Comparison of ENCODE assay signal across 27 cellular contexts in the genomic region with DNA sequence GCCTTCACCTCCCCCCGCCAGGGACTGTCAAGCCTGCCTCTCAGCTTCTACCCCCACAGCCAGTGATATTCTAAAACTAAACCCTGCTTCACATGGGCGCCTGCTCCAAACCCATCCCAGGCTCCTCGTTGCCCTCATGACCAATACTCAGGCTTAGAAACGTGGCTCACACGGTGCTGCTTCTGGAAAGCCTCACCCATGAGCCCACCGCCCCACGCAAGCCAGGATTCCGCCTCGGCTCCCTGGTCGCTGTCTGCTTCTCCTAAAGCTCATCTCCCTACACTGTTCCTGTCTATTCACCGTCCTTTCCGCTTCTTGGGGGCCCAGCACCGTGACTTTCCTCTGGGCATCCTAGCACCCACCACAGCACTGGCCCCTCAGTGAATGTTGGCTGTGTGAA.
"Had no signal": no experiment of that assay in that cellular context is flagged by ENCODE, and none has a peak within 500 bp of the region (broad histone marks: within the 10 kb centered on the region; RNA-seq: fewer than 3 reads in every experiment).

No MANE protein-coding gene starts in this region.

- H3K36me3 Mint-ChIP-seq: stimulated activated memory B cell treated with anti-CD40 and anti-IgM and Interleukin-4, amounts not matched to agents 10 μg/mL and 1 μg/mL and 100 μg/mL, for 72 hours had no signal

- H3K4me1 ChIP-seq: left lung, right atrium auricular region, right lobe of liver, thyroid gland, transverse colon, upper lobe of right lung had no signal

- H3K9me3 ChIP-seq: right atrium auricular region, right lobe of liver, thyroid gland, transverse colon, upper lobe of right lung had no signal

- H3K27me3 Mint-ChIP-seq: progenitor cell of endocrine pancreas; stimulated activated memory B cell treated with anti-CD40 and anti-IgM and Interleukin-4, amounts not matched to agents 10 μg/mL and 1 μg/mL and 100 μg/mL, for 72 hours had no signal

- H3K27me3 ChIP-seq: left lung, ovary, right atrium auricular region, right lobe of liver, thyroid gland, transverse colon, upper lobe of right lung had no signal

- H3K27ac Mint-ChIP-seq: immature natural killer cell; nephron; progenitor cell of endocrine pancreas; stimulated activated memory B cell treated with anti-CD40 and anti-IgM and Interleukin-4, amounts not matched to agents 10 μg/mL and 1 μg/mL and 100 μg/mL, for 72 hours had no signal

- H3K4me1 Mint-ChIP-seq: immature natural killer cell; nephron; neural crest cell; stimulated activated memory B cell treated with anti-CD40 and anti-IgM and Interleukin-4, amounts not matched to agents 10 μg/mL and 1 μg/mL and 100 μg/mL, for 72 hours had no signal

- H3K4me2 ChIP-seq: smooth muscle cell had no signal

- H3K4me3 ChIP-seq: left lung, lower lobe of right lung, ovary, right atrium auricular region, right lobe of liver, smooth muscle cell, thyroid gland, transverse colon, upper lobe of right lung had no signal

- DNase-seq: hippocampal formation; immature natural killer cell; kidney; left colon; left lung; lower lobe of right lung; mammary epithelial cell; mesenchymal stem cell; naive thymus-derived CD8-positive, alpha-beta T cell; right lobe of liver; stimulated activated CD4-positive, alpha-beta T cell treated with anti-CD3 and anti-CD28 coated beads, Interleukin-1b, Interleukin-23, amount 100 ng/mL, for 48 hours; stimulated activated CD4-positive, alpha-beta T cell treated with anti-CD3 and anti-CD28 coated beads, Interleukin-2, amount 100 ng/mL, for 48 hours; stimulated activated CD4-positive, alpha-beta T cell treated with anti-CD3 and anti-CD28 coated beads, Interleukin-4, amount 100 ng/mL, for 4 hours; stimulated activated CD8-positive, alpha-beta memory T cell treated with anti-CD3 and anti-CD28 coated beads, Interleukin-4, amount 100 ng/mL, for 48 hours; stimulated activated naive CD4-positive, alpha-beta T cell treated with Interleukin-2 at 50 U/mL for 16 hours; stimulated activated naive CD8-positive, alpha-beta T cell treated with anti-CD3 and anti-CD28 coated beads, Interleukin-15, amount 100 ng/mL, for 72 hours; substantia nigra; thyroid gland; transverse colon; upper lobe of right lung had no signal

- H3K27ac ChIP-seq: left lung, lower lobe of right lung, ovary, right lobe of liver, thyroid gland, transverse colon, upper lobe of right lung had no signal

- ATAC-seq: left colon; left lung; lower lobe of right lung; naive thymus-derived CD8-positive, alpha-beta T cell; stimulated activated memory B cell treated with anti-CD40 and anti-IgM and Interleukin-4, amounts not matched to agents 10 μg/mL and 1 μg/mL and 100 μg/mL, for 72 hours; upper lobe of right lung had no signal

- H3K36me3 ChIP-seq: ovary had no signal

- H3K4me3 Mint-ChIP-seq: immature natural killer cell; naive thymus-derived CD8-positive, alpha-beta T cell; nephron; neural crest cell; stimulated activated memory B cell treated with anti-CD40 and anti-IgM and Interleukin-4, amounts not matched to agents 10 μg/mL and 1 μg/mL and 100 μg/mL, for 72 hours; stimulated activated naive CD8-positive, alpha-beta T cell treated with anti-CD3 and anti-CD28 coated beads, Interleukin-15, amount 100 ng/mL, for 72 hours had no signal
